Comparison of ENCODE assay signal across 1 cellular context in the genomic region with DNA sequence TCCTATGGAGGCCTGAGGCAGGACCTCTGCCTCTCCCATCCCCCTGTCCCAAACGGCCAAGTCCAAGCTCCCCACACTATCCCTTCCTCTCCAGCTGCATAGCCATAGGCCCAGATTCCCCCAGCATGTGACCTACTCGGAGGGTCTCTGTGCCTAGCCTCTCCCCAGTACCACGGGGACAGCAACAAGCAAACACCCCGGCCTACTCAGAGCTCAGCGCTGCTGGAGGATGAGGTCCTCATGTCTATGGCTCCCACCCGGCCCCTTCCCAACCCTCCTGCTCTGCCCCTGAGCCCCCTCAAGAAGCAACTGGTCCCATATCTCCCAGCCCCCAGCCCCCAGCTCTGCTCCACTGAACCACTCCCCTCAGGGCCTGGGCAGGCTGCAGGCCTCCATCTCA.
TF ChIP-seq lines count a peak whose summit lies in the region.

No MANE protein-coding gene starts in this region.

TF ChIP-seq in HepG2, 621 proteins besides CTCF, POLR2A, EP300 and RAD21:
- TF ChIP-seq RBM22 (optimal IDR thresholded peaks at IDR 0.05; ENCODE audit: low read length): no peak
- no peak for TF ChIP-seq ZSCAN5A (CRISPR knock-in tag; IDR thresholded peaks at IDR 0.05; ENCODE audit: borderline replicate concordance)
- no peak for TF ChIP-seq NR2F6 (IDR thresholded peaks at IDR 0.05)
- TF ChIP-seq NR2F6 (CRISPR knock-in tag; IDR thresholded peaks at IDR 0.05): no peak
